ENCODE assay signal across 8 cellular contexts in the genomic region with DNA sequence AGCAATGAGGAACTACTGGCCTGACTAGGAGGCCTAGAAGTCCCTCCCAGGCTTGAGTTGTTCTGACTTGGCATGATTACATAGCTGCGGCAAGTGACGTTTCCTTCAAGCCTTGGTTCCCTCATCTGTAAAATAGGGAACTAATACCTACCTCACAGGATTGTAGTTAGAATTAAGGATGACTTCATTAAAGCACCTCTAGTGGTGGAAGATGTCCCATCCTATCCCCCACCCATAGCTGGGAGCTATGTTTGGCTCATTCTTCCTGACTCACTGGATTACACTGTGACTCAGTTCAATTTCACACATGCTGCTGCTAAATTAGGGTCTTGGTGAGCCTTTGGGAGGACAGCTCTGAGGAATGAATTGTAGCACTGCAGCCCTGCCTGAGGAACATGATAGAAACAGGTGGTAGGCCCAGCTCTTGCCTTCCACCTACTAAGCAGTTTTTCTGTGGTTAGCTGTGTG. TPM values are rescaled to one million over a fixed set of nuclear protein-coding genes. Genes with fewer than 3 reads are reported as not detected.
DNase-seq lines count a peak whose midpoint lies in the region; TF ChIP-seq lines count a peak whose summit lies in the region.

No MANE protein-coding gene starts in this region.

- H3K4me3 ChIP-seq in H7 (ENCODE audit: insufficient read depth, low read depth, low read length): no peak overlapping the region
- no peak overlapping the region for H3K4me3 ChIP-seq in tibial artery

- POLR2A ChIA-PET in RWPE1 (lab: Yijun Ruan, JAX; ENCODE audit: low non-redundant PET): interaction anchor here (0.5 to 0.6 kb wide), 2 partner anchors 98 to 232 kb away, joined by 3 to 4 read pairs; no protein-coding TSS in a partner anchor

- intact Hi-C loops in Calu3 (cut with micrococcal nuclease; ENCODE audit: unreplicated experiment): no loop called here
- intact Hi-C loops in tibial artery (cut with DNase I; ENCODE audit: low total_unique reads): loop anchor here (10.0 kb wide), 1 partner anchor 262 kb away; a partner anchor contains a TSS

- H3K36me3 Mint-ChIP-seq in Calu3 (ENCODE audit: insufficient read depth, unreplicated experiment): peaks cover 18% of the 10 kb centered on the region
- peaks cover 6% of the 10 kb centered on the region for H3K36me3 Mint-ChIP-seq in T-helper 2 cell treated with Interferon-gamma antibody and Interleukin-4, amounts not matched to agents 5 μg/mL and 100 μg/mL, for 36 hours (ENCODE audit: low read depth)

- DNase-seq in Calu3: no peak
- peak; percentile 41 for DNase-seq in H7
- peak; percentile 95 for DNase-seq in RWPE1 (ENCODE audit: low spot score)
- DNase-seq in fibroblast of peridontal ligament (ENCODE audit: extremely low read depth): peak; percentile 68
- no peak for DNase-seq in tibial artery
- no peak for DNase-seq in T-helper 2 cell treated with Interferon-gamma antibody and Interleukin-4, amounts not matched to agents 5 μg/mL and 100 μg/mL, for 36 hours (ENCODE audit: low spot score)
- DNase-seq in NCI-H1048 (lab: John Stamatoyannopoulos, UW): no peak
- no peak for DNase-seq in activated CD4-positive, alpha-beta T cell treated with anti-CD3 and anti-CD28 coated beads for 4 hours

- H3K4me1 ChIP-seq in tibial artery: peaks cover 0 to 50% (median 41%) of the 10 kb centered on the region in 4 donors

- no peaks in the 10 kb centered on the region for H3K9me3 Mint-ChIP-seq in Calu3 (ENCODE audit: low read depth, unreplicated experiment)
- no peaks in the 10 kb centered on the region for H3K9me3 Mint-ChIP-seq in T-helper 2 cell treated with Interferon-gamma antibody and Interleukin-4, amounts not matched to agents 5 μg/mL and 100 μg/mL, for 36 hours

- CTCF ChIA-PET in Calu3 (lab: Charles Lee) (interaction anchor here (0.5 to 0.7 kb wide), 4 partner anchors 34 to 526 kb away, joined by 3 to 4 read pairs (median 4); no protein-coding TSS in a partner anchor), RWPE1 (lab: Yijun Ruan, JAX) (interaction anchor here (0.6 to 5.2 kb wide), 9 partner anchors 10 to 323 kb away, joined by 3 to 52 read pairs (median 4); no protein-coding TSS in a partner anchor)

- TF ChIP-seq CTCF in Calu3 (IDR thresholded peaks at IDR 0.05; ENCODE audit: unreplicated experiment) (no peak), RWPE1 (conservative IDR thresholded peaks at IDR 0.05; ENCODE audit: low read depth) (no peak), tibial artery (IDR thresholded peaks at IDR 0.05) (peak in 1 of 2 experiments; percentile 24)

- no TSS peak for BruUV-seq in Calu3 (replicated peaks; lab: Mats Ljungman, UMichigan)

- no peaks in the 10 kb centered on the region; the same call in 1 of the 2 replicates for H3K27me3 ChIP-seq in H7 (ENCODE audit: control insufficient read depth, insufficient read depth, low read length)
- no peaks in the 10 kb centered on the region for H3K27me3 ChIP-seq in tibial artery

- no peak overlapping the region for H3K4me3 Mint-ChIP-seq in Calu3 (ENCODE audit: low read depth, unreplicated experiment)
- H3K4me3 Mint-ChIP-seq in T-helper 2 cell treated with Interferon-gamma antibody and Interleukin-4, amounts not matched to agents 5 μg/mL and 100 μg/mL, for 36 hours: no peak overlapping the region

- no peaks in the 10 kb centered on the region for H3K36me3 ChIP-seq in H7 (replicated peaks; ENCODE audit: control insufficient read depth, insufficient read depth, low read length)
- no peaks in the 10 kb centered on the region for H3K36me3 ChIP-seq in tibial artery

- peak overlapping the region; percentile 3 for H3K27ac Mint-ChIP-seq in Calu3 (ENCODE audit: unreplicated experiment)
- no peak overlapping the region for H3K27ac Mint-ChIP-seq in T-helper 2 cell treated with Interferon-gamma antibody and Interleukin-4, amounts not matched to agents 5 μg/mL and 100 μg/mL, for 36 hours

- peaks cover 7% of the 10 kb centered on the region for H3K27me3 Mint-ChIP-seq in Calu3 (ENCODE audit: unreplicated experiment)
- H3K27me3 Mint-ChIP-seq in T-helper 2 cell treated with Interferon-gamma antibody and Interleukin-4, amounts not matched to agents 5 μg/mL and 100 μg/mL, for 36 hours (ENCODE audit: low read depth): peaks cover 15% of the 10 kb centered on the region

- peaks cover 19% of the 10 kb centered on the region for H3K4me1 Mint-ChIP-seq in Calu3 (ENCODE audit: low read depth, unreplicated experiment)
- H3K4me1 Mint-ChIP-seq in T-helper 2 cell treated with Interferon-gamma antibody and Interleukin-4, amounts not matched to agents 5 μg/mL and 100 μg/mL, for 36 hours (ENCODE audit: low read depth): peaks cover 5% of the 10 kb centered on the region

- H3K27ac ChIP-seq in RWPE1: peak overlapping the region; percentile 76
- peak overlapping the region; percentile 54 to 60 for H3K27ac ChIP-seq in tibial artery

- no peaks in the 10 kb centered on the region for H3K9me3 ChIP-seq in tibial artery

RNA-seq across cellular contexts. Expression of a gene that starts 6.0 kb away (rescaled TPM):
- total RNA-seq in Calu3 (2022): 9.9 and 13.7 TPM in 2 replicates
- total RNA-seq in H7 (2014; rRNA removed; shearing (Covaris generic)): 3.7 and 6.1 TPM in 2 replicates

RNA-seq across cellular contexts. Expression of a gene that starts 53.7 kb away (rescaled TPM):
- 86.3 and 98.8 TPM in 2 replicates for total RNA-seq in Calu3 (2022)
- 55.8 and 57.6 TPM in 2 replicates for total RNA-seq in H7 (2014; rRNA removed; shearing (Covaris generic))

Comparison
In these comparisons a context has a peak if more than half of its experiments do, and no peak if none do; other contexts are left out.
1. DNase-seq: peak in H7 (single experiment), RWPE1 (single experiment) and fibroblast of peridontal ligament (single experiment); none in Calu3 (single experiment), tibial artery (0 of 2), T-helper 2 cell treated with Interferon-gamma antibody and Interleukin-4, amounts not matched to agents 5 μg/mL and 100 μg/mL, for 36 hours (single experiment), NCI-H1048 (single experiment) and activated CD4-positive, alpha-beta T cell treated with anti-CD3 and anti-CD28 coated beads for 4 hours (0 of 2).